ENCODE assay signal across 23 cellular contexts in the genomic region with DNA sequence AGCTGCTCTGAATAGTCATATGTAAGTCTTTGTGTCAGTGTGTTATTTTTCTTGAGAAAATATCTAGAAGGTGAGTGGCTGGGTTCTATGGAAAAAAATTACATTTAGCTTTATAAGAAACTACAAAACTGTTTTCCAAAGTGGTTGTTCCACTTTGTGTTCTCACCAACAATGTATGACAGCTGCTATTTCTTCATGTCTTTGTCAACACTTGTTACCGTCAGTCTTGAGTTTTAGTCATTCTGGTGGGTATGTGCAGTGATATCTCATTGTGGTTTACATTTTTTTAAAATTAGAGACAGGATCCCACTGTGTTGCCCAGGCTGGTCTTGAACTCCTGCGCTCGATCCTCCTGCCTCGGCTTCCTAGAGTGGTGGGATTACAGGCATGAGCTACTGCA.
"Had no signal": no experiment of that assay in that cellular context is flagged by ENCODE, and none has a peak within 500 bp of the region (broad histone marks: within the 10 kb centered on the region; RNA-seq: fewer than 3 reads in every experiment).

No MANE protein-coding gene starts in this region.

- H3K36me3 Mint-ChIP-seq: activated CD4-positive, alpha-beta memory T cell treated with anti-CD3 and anti-CD28 coated beads for 36 hours; activated naive CD4-positive, alpha-beta T cell treated with anti-CD3 and anti-CD28 coated beads, Interleukin-2, amount 50 U/mL, for 72 hours; brain had no signal

- H3K36me3 ChIP-seq: cardiac muscle cell had no signal

- DNase-seq: activated CD4-positive, alpha-beta memory T cell treated with anti-CD3 and anti-CD28 coated beads for 36 hours; activated CD4-positive, alpha-beta T cell treated with anti-CD3 and anti-CD28 coated beads, Interleukin-2, amount 10 ng/mL, durations not matched to agents 7 days and 5 days; activated CD4-positive, CD25-positive, alpha-beta regulatory T cell; activated CD8-positive, alpha-beta memory T cell treated with anti-CD3 and anti-CD28 coated beads for 24 hours; activated effector memory CD4-positive, alpha-beta T cell treated with anti-CD3 and anti-CD28 coated beads, Interleukin-2, amount 50 U/mL, for 16 hours; activated naive CD4-positive, alpha-beta T cell treated with Interleukin-2 at 50 U/mL for 16 hours; activated naive CD8-positive, alpha-beta T cell treated with anti-CD3 and anti-CD28 coated beads, Interleukin-2, amount 50 U/mL, for 24 hours; activated T-cell treated with anti-CD3 and anti-CD28 coated beads, Interleukin-2, amount 50 U/mL, for 4 hours; amygdala; NCI-H1105 treated with DMSO at 0.1 percent for 48 hours; NCI-H1436 treated with DMSO at 0.1 percent for 48 hours; NCI-H187 treated with DMSO at 0.1 percent for 48 hours; NCI-H2081 treated with DMSO at 0.1 percent for 48 hours; NCI-H446; NCI-H524; PC-3; SHP77 treated with DMSO at 0.1 percent for 48 hours; T-cell; T-helper 2 cell; T1000 had no signal

- H3K4me1 Mint-ChIP-seq: activated CD4-positive, alpha-beta T cell treated with anti-CD3 and anti-CD28 coated beads, Interleukin-2, amount 10 ng/mL, durations not matched to agents 7 days and 5 days; T-cell had no signal

- H3K4me3 ChIP-seq: cardiac muscle cell had no signal

- H3K4me3 Mint-ChIP-seq: activated CD4-positive, alpha-beta memory T cell treated with anti-CD3 and anti-CD28 coated beads for 36 hours; activated CD4-positive, alpha-beta T cell treated with anti-CD3 and anti-CD28 coated beads, Interleukin-2, amount 10 ng/mL, durations not matched to agents 7 days and 5 days; activated naive CD8-positive, alpha-beta T cell treated with anti-CD3 and anti-CD28 coated beads, Interleukin-2, amount 50 U/mL, for 24 hours; activated T-cell treated with anti-CD3 and anti-CD28 coated beads, Interleukin-2, amount 50 U/mL, for 4 hours; brain; T-cell had no signal

- H3K27me3 Mint-ChIP-seq: activated CD4-positive, alpha-beta memory T cell treated with anti-CD3 and anti-CD28 coated beads for 36 hours; activated CD4-positive, alpha-beta T cell treated with anti-CD3 and anti-CD28 coated beads, Interleukin-2, amount 10 ng/mL, durations not matched to agents 7 days and 5 days; activated naive CD8-positive, alpha-beta T cell treated with anti-CD3 and anti-CD28 coated beads, Interleukin-2, amount 50 U/mL, for 24 hours; brain; T-cell had no signal

- ATAC-seq: activated naive CD4-positive, alpha-beta T cell treated with anti-CD3 and anti-CD28 coated beads, Interleukin-2, amount 50 U/mL, for 72 hours; activated naive CD8-positive, alpha-beta T cell treated with anti-CD3 and anti-CD28 coated beads, Interleukin-2, amount 50 U/mL, for 24 hours; activated T-cell treated with anti-CD3 and anti-CD28 coated beads, Interleukin-2, amount 50 U/mL, for 4 hours; PC-3; T-cell had no signal

- H3K27ac ChIP-seq: cardiac muscle cell had no signal

- H3K27me3 ChIP-seq: cardiac muscle cell had no signal

- H3K9me3 Mint-ChIP-seq: activated CD4-positive, alpha-beta memory T cell treated with anti-CD3 and anti-CD28 coated beads for 36 hours; activated CD4-positive, alpha-beta T cell treated with anti-CD3 and anti-CD28 coated beads, Interleukin-2, amount 10 ng/mL, durations not matched to agents 7 days and 5 days; activated naive CD8-positive, alpha-beta T cell treated with anti-CD3 and anti-CD28 coated beads, Interleukin-2, amount 50 U/mL, for 24 hours; activated T-cell treated with anti-CD3 and anti-CD28 coated beads, Interleukin-2, amount 50 U/mL, for 4 hours; T-cell had no signal

- H3K27ac Mint-ChIP-seq: activated CD4-positive, alpha-beta memory T cell treated with anti-CD3 and anti-CD28 coated beads for 36 hours; activated CD4-positive, alpha-beta T cell treated with anti-CD3 and anti-CD28 coated beads, Interleukin-2, amount 10 ng/mL, durations not matched to agents 7 days and 5 days; activated naive CD4-positive, alpha-beta T cell treated with anti-CD3 and anti-CD28 coated beads, Interleukin-2, amount 50 U/mL, for 72 hours; activated naive CD8-positive, alpha-beta T cell treated with anti-CD3 and anti-CD28 coated beads, Interleukin-2, amount 50 U/mL, for 24 hours; T-cell had no signal
